28 cellular contexts compared by ENCODE assay signal in genomic region chr3:194061421-194062029, GRCh38.
"Had no signal": no experiment of that assay in that cellular context is flagged by ENCODE, and none has a peak within 500 bp of the region (broad histone marks: within the 10 kb centered on the region; RNA-seq: fewer than 3 reads in every experiment).

No MANE protein-coding gene starts in this region.

- H3K27me3 ChIP-seq: cardiac muscle cell, dorsolateral prefrontal cortex had no signal

- H3K36me3 ChIP-seq: cardiac muscle cell, thoracic aorta had no signal

- H3K9ac ChIP-seq: parathyroid adenoma had no signal

- ATAC-seq: activated CD8-positive, alpha-beta memory T cell treated with anti-CD3 and anti-CD28 coated beads, Interleukin-2, amount 10 ng/mL, durations not matched to agents 7 days and 5 days; activated CD8-positive, alpha-beta T cell treated with anti-CD3 and anti-CD28 coated beads, Interleukin-2, amount 10 ng/mL, durations not matched to agents 7 days and 5 days; activated naive CD8-positive, alpha-beta T cell treated with anti-CD3 and anti-CD28 coated beads, Interleukin-2, amount 50 U/mL, for 24 hours; effector memory CD8-positive, alpha-beta T cell; left colon; naive thymus-derived CD4-positive, alpha-beta T cell; psoas muscle; right cardiac atrium; stimulated activated effector memory CD8-positive, alpha-beta T cell treated with anti-CD3 and anti-CD28 coated beads, Interleukin-12 subunit alpha, Interleukin-12 subunit beta, amount 100 ng/mL, for 72 hours; WTC11 had no signal

- H3K4me3 ChIP-seq: cardiac muscle cell, coronary artery, dorsolateral prefrontal cortex, psoas muscle, thoracic aorta had no signal

- H3K9me3 ChIP-seq: psoas muscle, thoracic aorta had no signal

- H3K27ac ChIP-seq: cardiac muscle cell, coronary artery, dorsolateral prefrontal cortex, parathyroid adenoma, thoracic aorta had no signal

- DNase-seq: activated CD8-positive, alpha-beta memory T cell treated with anti-CD3 and anti-CD28 coated beads, Interleukin-2, amount 10 ng/mL, durations not matched to agents 7 days and 5 days; activated CD8-positive, alpha-beta T cell treated with anti-CD3 and anti-CD28 coated beads, Interleukin-2, amount 10 ng/mL, durations not matched to agents 7 days and 5 days; activated naive CD8-positive, alpha-beta T cell treated with anti-CD3 and anti-CD28 coated beads, Interleukin-2, amount 50 U/mL, for 24 hours; activated T-cell treated with anti-CD3 and anti-CD28 coated beads, Interleukin-2, amount 50 U/mL, for 48 hours; dorsolateral prefrontal cortex; effector memory CD8-positive, alpha-beta T cell; erythroblast; foreskin fibroblast; head of caudate nucleus; hippocampal formation; kidney; left colon; mammary epithelial cell; midbrain; naive thymus-derived CD4-positive, alpha-beta T cell; nucleus accumbens; psoas muscle; right cardiac atrium; stimulated activated CD4-positive, alpha-beta T cell treated with anti-CD3 and anti-CD28 coated beads, Interleukin-12 subunit alpha, Interleukin-12 subunit beta, amount 100 ng/mL, for 4 hours; stimulated activated CD4-positive, alpha-beta T cell treated with anti-CD3 and anti-CD28 coated beads, Interleukin-4, amount 100 ng/mL, for 24 hours; T-helper 2 cell; trophoblast cell had no signal

- H3K4me1 ChIP-seq: parathyroid adenoma had no signal
